ENCODE assay signal across 32 cellular contexts in the genomic region with DNA sequence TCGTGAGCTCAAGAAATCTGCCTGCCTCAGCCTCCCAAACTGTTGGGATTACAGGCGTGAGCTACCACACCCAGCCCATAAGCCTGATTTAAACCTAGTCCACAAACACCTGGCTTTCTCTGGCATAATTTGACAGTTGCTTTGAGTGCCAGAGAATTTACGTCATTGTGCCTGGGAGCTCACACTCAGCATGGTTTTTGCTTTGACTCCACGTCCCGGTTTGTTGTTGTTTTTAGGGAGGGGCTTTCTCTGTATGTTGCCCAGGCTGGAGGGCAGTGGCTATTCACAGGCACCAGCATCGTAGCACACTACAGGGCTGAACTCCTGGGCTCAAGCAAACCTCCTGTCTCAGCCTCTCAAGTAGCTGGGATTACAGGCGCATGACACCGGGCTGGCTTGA. TPM values are rescaled to one million over a fixed set of nuclear protein-coding genes. Genes with fewer than 3 reads are reported as not detected.
"Had no signal": no experiment of that assay in that cellular context is flagged by ENCODE, and none has a peak within 500 bp of the region (broad histone marks: within the 10 kb centered on the region; RNA-seq: fewer than 3 reads in every experiment).

No MANE protein-coding gene starts in this region.

- H3K4me1 Mint-ChIP-seq: activated B cell treated with CpG ODN at 0.5 μM for 24 hours had no signal

- ATAC-seq: activated naive CD4-positive, alpha-beta T cell treated with anti-CD3 and anti-CD28 coated beads, Interleukin-2, amount 50 U/mL, for 72 hours; activated T-cell treated with anti-CD3 and anti-CD28 coated beads, Interleukin-2, amount 50 U/mL, for 4 hours; body of pancreas; PC-3 had no signal

- H3K36me3 Mint-ChIP-seq: activated CD4-positive, alpha-beta memory T cell treated with anti-CD3 and anti-CD28 coated beads for 36 hours; activated naive CD4-positive, alpha-beta T cell treated with anti-CD3 and anti-CD28 coated beads, Interleukin-2, amount 50 U/mL, for 72 hours had no signal

- H3K27ac Mint-ChIP-seq: activated B cell treated with CpG ODN at 0.5 μM for 24 hours; activated CD4-positive, alpha-beta memory T cell treated with anti-CD3 and anti-CD28 coated beads for 36 hours; activated naive CD4-positive, alpha-beta T cell treated with anti-CD3 and anti-CD28 coated beads for 36 hours; activated naive CD4-positive, alpha-beta T cell treated with anti-CD3 and anti-CD28 coated beads, Interleukin-2, amount 50 U/mL, for 72 hours; activated T-helper 1 cell treated with anti-CD3 and anti-CD28 coated beads, Interleukin-12 subunit alpha, Interleukin-12 subunit beta, Interleukin-2, Interleukin-4 antibody, amounts not matched to agents 30 ng/mL and 10 ng/mL and 1 ng/mL, durations not matched to agents 14 hours and 24 hours and 36 hours had no signal

- H3K4me3 Mint-ChIP-seq: activated B cell treated with CpG ODN at 0.5 μM for 24 hours; activated CD4-positive, alpha-beta memory T cell treated with anti-CD3 and anti-CD28 coated beads for 36 hours; activated naive CD4-positive, alpha-beta T cell treated with anti-CD3 and anti-CD28 coated beads for 36 hours; activated T-cell treated with anti-CD3 and anti-CD28 coated beads, Interleukin-2, amount 50 U/mL, for 4 hours; activated T-helper 1 cell treated with anti-CD3 and anti-CD28 coated beads, Interleukin-12 subunit alpha, Interleukin-12 subunit beta, Interleukin-2, Interleukin-4 antibody, amounts not matched to agents 30 ng/mL and 10 ng/mL and 1 ng/mL, durations not matched to agents 14 hours and 24 hours and 36 hours had no signal

- H3K9me3 Mint-ChIP-seq: activated B cell treated with CpG ODN at 0.5 μM for 24 hours; activated CD4-positive, alpha-beta memory T cell treated with anti-CD3 and anti-CD28 coated beads for 36 hours; activated naive CD4-positive, alpha-beta T cell treated with anti-CD3 and anti-CD28 coated beads for 36 hours; activated naive CD4-positive, alpha-beta T cell treated with anti-CD3 and anti-CD28 coated beads, Interleukin-2, amount 50 U/mL, for 72 hours; activated T-cell treated with anti-CD3 and anti-CD28 coated beads, Interleukin-2, amount 50 U/mL, for 4 hours; activated T-helper 1 cell treated with anti-CD3 and anti-CD28 coated beads, Interleukin-12 subunit alpha, Interleukin-12 subunit beta, Interleukin-2, Interleukin-4 antibody, amounts not matched to agents 30 ng/mL and 10 ng/mL and 1 ng/mL, durations not matched to agents 14 hours and 24 hours and 36 hours had no signal

- DNase-seq: activated B cell treated with CpG ODN at 0.5 μM for 24 hours; activated CD4-positive, alpha-beta memory T cell treated with anti-CD3 and anti-CD28 coated beads for 36 hours; activated CD4-positive, alpha-beta T cell treated with anti-CD3 and anti-CD28 coated beads for 4 hours; activated CD4-positive, alpha-beta T cell treated with anti-CD3 and anti-CD28 coated beads, Interleukin-2, amount 50 U/mL, for 1 hour; activated CD4-positive, CD25-positive, alpha-beta regulatory T cell treated with anti-CD3 and anti-CD28 coated beads, Interleukin-2, amount 50 U/mL, for 72 hours; activated CD8-positive, alpha-beta memory T cell treated with anti-CD3 and anti-CD28 coated beads, Interleukin-2, amount 50 U/mL, for 4 hours; activated gamma-delta T cell treated with Interleukin-2 at 50 U/mL for 16 hours; activated naive CD4-positive, alpha-beta T cell treated with anti-CD3 and anti-CD28 coated beads for 36 hours; activated T-cell treated with anti-CD3 and anti-CD28 coated beads for 4 hours; activated T-cell treated with anti-CD3 and anti-CD28 coated beads, Interleukin-2, amount 50 U/mL, for 4 hours; adrenal gland; body of pancreas; Kasumi-1; KG1; MG63; NCI-H1092 treated with DMSO at 0.1 percent for 48 hours; NCI-H146; NCI-H187; NCI-H2081 treated with DMSO at 0.1 percent for 48 hours; NCI-H446; NCI-H524 treated with DMSO at 0.1 percent for 48 hours; NCI-H748 treated with DMSO at 0.1 percent for 48 hours; NK-92 treated with Interleukin-12 subunit alpha and Interleukin-12 subunit beta, amount 100 ng/mL, for 24 hours; PC-3; Peyer's patch; RPMI8226; SW 1271; T-helper 1 cell; T-helper 2 cell; T-helper 9 cell had no signal

RNA-seq across cellular contexts. Expression of gene CEMIP, which starts 32.6 kb away (rescaled TPM):
- total RNA-seq: activated B cell treated with CpG ODN at 0.5 μM for 24 hours; activated naive CD4-positive, alpha-beta T cell treated with anti-CD3 and anti-CD28 coated beads for 36 hours; activated naive CD4-positive, alpha-beta T cell treated with anti-CD3 and anti-CD28 coated beads, Interleukin-2, amount 50 U/mL, for 72 hours had no signal
